ENCODE assay signal across 16 cellular contexts in the genomic region with DNA sequence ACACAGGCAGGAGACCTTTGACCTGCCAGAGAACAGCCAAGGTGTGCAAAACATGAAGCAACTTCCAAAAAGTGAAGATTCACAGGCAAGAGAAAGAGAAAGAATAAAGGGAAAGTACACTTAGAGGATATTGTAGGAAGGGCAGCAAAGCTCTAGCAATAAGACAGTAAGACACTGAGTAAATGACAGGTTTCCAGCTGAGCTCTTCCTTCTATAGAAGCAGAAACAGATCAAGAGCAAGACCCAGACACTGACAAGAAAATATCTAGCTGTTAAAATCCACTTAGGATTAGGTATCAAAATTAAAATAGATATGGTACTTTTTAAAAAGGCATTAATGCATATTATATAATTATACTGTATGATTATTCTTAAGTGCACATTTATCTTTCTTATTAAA.
DNase-seq lines count a peak whose midpoint lies in the region; ATAC-seq and TF ChIP-seq lines count a peak whose summit lies in the region.
"Had no signal": no experiment of that assay in that cellular context is flagged by ENCODE, and none has a peak within 500 bp of the region (broad histone marks: within the 10 kb centered on the region; RNA-seq: fewer than 3 reads in every experiment).

No MANE protein-coding gene starts in this region.

- ATAC-seq in GM21529 (IDR thresholded peaks at IDR 0.05; ENCODE audit: unreplicated experiment) (no peak), GM18505 (IDR thresholded peaks at IDR 0.05; ENCODE audit: unreplicated experiment) (no peak)
- ATAC-seq: GM23338 had no signal

- peak overlapping the region; percentile 14; the same call in 1 of the 2 replicates for H2AFZ ChIP-seq in PC-9
- H2AFZ ChIP-seq: GM23338 had no signal

- H3K9ac ChIP-seq in colonic mucosa (ENCODE audit: low read depth in 2 of 2, low read length in 2 of 2), result no peak overlapping the region
- H3K9ac ChIP-seq: BLaER1 had no signal

- no peaks in the 10 kb centered on the region for H3K9me3 ChIP-seq in PC-9 (ENCODE audit: insufficient read depth, low read depth)
- H3K9me3 ChIP-seq in ectodermal cell (ENCODE audit: control insufficient read depth, low read length), result no peaks in the 10 kb centered on the region
- no peaks in the 10 kb centered on the region for H3K9me3 ChIP-seq in colonic mucosa
- H3K9me3 ChIP-seq: BLaER1, Caco-2 had no signal

- TF ChIP-seq POLR2A in GM18505 (IDR thresholded peaks at IDR 0.05; ENCODE audit: borderline replicate concordance, extremely low read depth, insufficient read depth, insufficient read length), result no peak

- H3K9me2 ChIP-seq in PC-9 (ENCODE audit: insufficient read depth), result no peaks in the 10 kb centered on the region; the same call in 1 of the 2 replicates

- H3K4me1 ChIP-seq in PC-9 (replicated peaks; ENCODE audit: insufficient read depth), result no peaks in the 10 kb centered on the region
- H3K4me1 ChIP-seq in ectodermal cell (ENCODE audit: control insufficient read depth, insufficient read depth, low read length), result peaks cover 3% of the 10 kb centered on the region
- no peaks in the 10 kb centered on the region for H3K4me1 ChIP-seq in colonic mucosa
- H3K4me1 ChIP-seq: BLaER1, Caco-2 had no signal

- no peaks in the 10 kb centered on the region for H3K79me2 ChIP-seq in PC-9 (ENCODE audit: low read depth)

- H3K36me3 ChIP-seq in PC-9 (ENCODE audit: low read depth) (no peaks in the 10 kb centered on the region), ectodermal cell (ENCODE audit: control insufficient read depth, insufficient read depth, low read length) (no peaks in the 10 kb centered on the region), colonic mucosa (no peaks in the 10 kb centered on the region)
- H3K36me3 ChIP-seq: BLaER1 had no signal

- H3K27me3 ChIP-seq in PC-9 (ENCODE audit: insufficient read depth, low read depth) (no peaks in the 10 kb centered on the region), ectodermal cell (ENCODE audit: control insufficient read depth, insufficient read depth, low read length, poor library complexity, severe bottlenecking) (no peaks in the 10 kb centered on the region), colonic mucosa (no peaks in the 10 kb centered on the region)
- H3K27me3 ChIP-seq: BLaER1 had no signal

- DNase-seq in NCI-H748 (lab: John Stamatoyannopoulos, UW; ENCODE audit: unreplicated experiment), result peak; percentile 1
- DNase-seq in NCI-H748 treated with DMSO at 0.1 percent for 48 hours (lab: John Stamatoyannopoulos, UW), result no peak
- no peak for DNase-seq in PC-9
- DNase-seq in colonic mucosa, result no peak
- DNase-seq: AML-193; Caco-2; CD8-positive, alpha-beta memory T cell; DMS53; GF-D8; H7 had no signal

- H3K4me3 ChIP-seq in PC-9 (no peak overlapping the region), ectodermal cell (ENCODE audit: insufficient read depth, low read depth, low read length) (no peak overlapping the region), colonic mucosa (no peak overlapping the region)
- H3K4me3 ChIP-seq: BLaER1, GM23338 had no signal

- CTCF ChIA-PET in PC-9 (lab: Charles Lee), result no interaction called here

- POLR2A ChIA-PET in PC-9 (lab: Charles Lee; ENCODE audit: unreplicated experiment), result interaction anchor here (0.7 kb wide), 1 partner anchor 139 kb away, joined by 5 read pairs; no protein-coding TSS in a partner anchor

- BruUV-seq in PC-9 (replicated peaks; lab: Mats Ljungman, UMichigan), result no TSS peak

- no peak overlapping the region for H3K27ac ChIP-seq in PC-9
- H3K27ac ChIP-seq in ectodermal cell (ENCODE audit: insufficient read depth, low read depth, low read length, poor library complexity, severe bottlenecking), result peak overlapping the region; percentile 26
- H3K27ac ChIP-seq in colonic mucosa, result no peak overlapping the region
- H3K27ac ChIP-seq: 22Rv1, BLaER1 had no signal

- TF ChIP-seq CTCF in PC-9 (conservative IDR thresholded peaks at IDR 0.05) (no peak), colonic mucosa (IDR thresholded peaks at IDR 0.05) (no peak)

- H4K20me1 ChIP-seq in PC-9 (ENCODE audit: insufficient read depth), result no peaks in the 10 kb centered on the region
- H4K20me1 ChIP-seq: BLaER1 had no signal

- no peak overlapping the region for H3K4me2 ChIP-seq in PC-9
- H3K4me2 ChIP-seq: BLaER1, GM23338 had no signal

- no peaks in the 10 kb centered on the region for H3F3A ChIP-seq in PC-9 (ENCODE audit: insufficient read depth, low read depth)

- intact Hi-C loops in PC-9 (cut with micrococcal nuclease; ENCODE audit: unreplicated experiment) (no loop called here), colonic mucosa (cut with DNase I) (no loop called here)
